Comparison of ENCODE assay signal across 8 cellular contexts in genomic region chr7:936131-937054, GRCh38. TPM values are rescaled to one million over a fixed set of nuclear protein-coding genes. Genes with fewer than 3 reads are reported as not detected.
DNase-seq lines count a peak whose midpoint lies in the region; ATAC-seq, FAIRE-seq and TF ChIP-seq lines count a peak whose summit lies in the region.

No MANE protein-coding gene starts in this region.

- H3K4me3 ChIP-seq in A549 = no peak overlapping the region

- peak; percentile 48 to 82 for DNase-seq in A549 (ENCODE audit: low read depth in 1 of 2, low spot score in 1 of 2)
- peak; percentile 57 for DNase-seq in NOMO-1 treated with DMSO at 0.1 percent for 48 hours (lab: John Stamatoyannopoulos, UW; ENCODE audit: unreplicated experiment)
- DNase-seq in NCI-H2081 (lab: John Stamatoyannopoulos, UW) = no peak
- DNase-seq in NCI-H446 (lab: John Stamatoyannopoulos, UW) = no peak
- DNase-seq in mucosa of gallbladder (ENCODE audit: low spot score) = no peak

- no peak for TF ChIP-seq RAD21 in A549 (conservative IDR thresholded peaks at IDR 0.05 in 1 of 2, IDR thresholded peaks at IDR 0.05 in 1 of 2)

- no peak for TF ChIP-seq POLR2A in A549 (IDR thresholded peaks at IDR 0.05; ENCODE audit: low read length)

- H3K4me1 ChIP-seq in A549 = peaks cover 12% of the 10 kb centered on the region

- CTCF ChIA-PET in A549 (lab: Yijun Ruan, JAX) = no interaction called here

- no peak for FAIRE-seq in A549 (lab: Jason Lieb, UNC)

- peak overlapping the region; percentile 51 for H3K4me2 ChIP-seq in A549

- WGBS in A549 (ENCODE audit: missing lambda C conversion rate) = 60% methylated on average over 27 of the region's 33 CpGs

- ATAC-seq in A549 (peak; percentile 71 to 79), GM18517 (IDR thresholded peaks at IDR 0.05; ENCODE audit: unreplicated experiment) (peak; percentile 82), HG02870 (IDR thresholded peaks at IDR 0.05; ENCODE audit: unreplicated experiment) (peak; percentile 84), esophagus mucosa (peak; percentile 83)

- TF ChIP-seq CTCF in A549 (IDR thresholded peaks at IDR 0.05) = no peak

- POLR2A ChIA-PET in A549 (lab: Yijun Ruan, JAX) = no interaction called here

- no peak for TF ChIP-seq EP300 in A549 (IDR thresholded peaks at IDR 0.05)

- peaks cover 7% of the 10 kb centered on the region; the same call in 2 of the 3 replicates for H3K9me3 ChIP-seq in A549

- peak overlapping the region; percentile 17 to 72; a peak in 3 of 6 replicates for H3K27ac ChIP-seq in A549

TF ChIP-seq in A549, 52 proteins besides CTCF, POLR2A, EP300 and RAD21:
- peak; percentile 45; the same call in 1 of the 2 replicates for TF ChIP-seq FOSL2 (IDR thresholded peaks at IDR 0.05)
- TF ChIP-seq FOSL2 (CRISPR knock-in tag; IDR thresholded peaks at IDR 0.05) = peak; percentile 79
- no peak for TF ChIP-seq E2F6 (IDR thresholded peaks at IDR 0.05; ENCODE audit: borderline replicate concordance, low read depth)

RNA-seq across cellular contexts. Expression of gene ADAP1, which starts 18.1 kb away (rescaled TPM):
- polyA plus RNA-seq in A549 (2011; rRNA removed) (1.7 and 2.2 TPM in 2 replicates), A549 (2017; fragmentation: RNase III; extraction: RNeasy Plus Mini Kit Qiagen cat#74134 plus additional on column Dnase treatment) (1.1 to 2.5 TPM (median 1.9 TPM) in 3 replicates)
- polyA plus RNA-seq in A549 (2012; cell fraction: cytosol; rRNA removed) = 3.5 and 5.0 TPM in 2 replicates
- polyA plus RNA-seq in A549 (2012; cell fraction: nucleus; rRNA removed) = 7.4 and 7.9 TPM in 2 replicates
- 2.1 and 2.2 TPM in 2 replicates for polyA minus RNA-seq in A549 (2011; rRNA and poly(A)+ RNA removed)
- total RNA-seq in esophagus mucosa (5.7 TPM), mucosa of gallbladder (52.4 TPM)

RNA-seq across cellular contexts. Expression of gene COX19, which starts 39.0 kb away (rescaled TPM):
- polyA plus RNA-seq in A549 (2011; rRNA removed) (5.4 and 7.6 TPM in 2 replicates), A549 (2017; fragmentation: RNase III; extraction: RNeasy Plus Mini Kit Qiagen cat#74134 plus additional on column Dnase treatment) (6.2 to 7.1 TPM (median 7.0 TPM) in 3 replicates)
- 3.9 and 4.5 TPM in 2 replicates for polyA plus RNA-seq in A549 (2012; cell fraction: cytosol; rRNA removed)
- polyA plus RNA-seq in A549 (2012; cell fraction: nucleus; rRNA removed) = 4.3 and 5.9 TPM in 2 replicates
- 4.5 and 5.2 TPM in 2 replicates for polyA minus RNA-seq in A549 (2011; rRNA and poly(A)+ RNA removed)
- total RNA-seq in esophagus mucosa (5.5 TPM), mucosa of gallbladder (12.1 TPM)

RNA-seq across cellular contexts. Expression of gene CYP2W1, which starts 46.6 kb away (rescaled TPM):
- not detected in 2 replicates for polyA plus RNA-seq in A549 (2011; rRNA removed)
- polyA plus RNA-seq in A549 (2012; cell fraction: cytosol; rRNA removed) = 0.01 TPM in 1 of 2 replicates, not detected in the other
- polyA plus RNA-seq in A549 (2012; cell fraction: nucleus; rRNA removed) = 0.12 and 0.22 TPM in 2 replicates
- not detected in 3 replicates for polyA plus RNA-seq in A549 (2017; fragmentation: RNase III; extraction: RNeasy Plus Mini Kit Qiagen cat#74134 plus additional on column Dnase treatment)
- not detected in 2 replicates for polyA minus RNA-seq in A549 (2011; rRNA and poly(A)+ RNA removed)
- total RNA-seq in esophagus mucosa = 0.36 TPM
- 0.46 TPM for total RNA-seq in mucosa of gallbladder

Comparison
In these comparisons a context has a peak if more than half of its experiments do, and no peak if none do; other contexts are left out.
1. DNase-seq: peak in A549 (2 of 2) and NOMO-1 treated with DMSO at 0.1 percent for 48 hours (single experiment); none in NCI-H2081 (0 of 2), NCI-H446 (0 of 2) and mucosa of gallbladder (single experiment).
2. Peak in every context shown above with its lines, with median percentiles within 50 percentile points of each other: ATAC-seq.